In the genomic region with DNA sequence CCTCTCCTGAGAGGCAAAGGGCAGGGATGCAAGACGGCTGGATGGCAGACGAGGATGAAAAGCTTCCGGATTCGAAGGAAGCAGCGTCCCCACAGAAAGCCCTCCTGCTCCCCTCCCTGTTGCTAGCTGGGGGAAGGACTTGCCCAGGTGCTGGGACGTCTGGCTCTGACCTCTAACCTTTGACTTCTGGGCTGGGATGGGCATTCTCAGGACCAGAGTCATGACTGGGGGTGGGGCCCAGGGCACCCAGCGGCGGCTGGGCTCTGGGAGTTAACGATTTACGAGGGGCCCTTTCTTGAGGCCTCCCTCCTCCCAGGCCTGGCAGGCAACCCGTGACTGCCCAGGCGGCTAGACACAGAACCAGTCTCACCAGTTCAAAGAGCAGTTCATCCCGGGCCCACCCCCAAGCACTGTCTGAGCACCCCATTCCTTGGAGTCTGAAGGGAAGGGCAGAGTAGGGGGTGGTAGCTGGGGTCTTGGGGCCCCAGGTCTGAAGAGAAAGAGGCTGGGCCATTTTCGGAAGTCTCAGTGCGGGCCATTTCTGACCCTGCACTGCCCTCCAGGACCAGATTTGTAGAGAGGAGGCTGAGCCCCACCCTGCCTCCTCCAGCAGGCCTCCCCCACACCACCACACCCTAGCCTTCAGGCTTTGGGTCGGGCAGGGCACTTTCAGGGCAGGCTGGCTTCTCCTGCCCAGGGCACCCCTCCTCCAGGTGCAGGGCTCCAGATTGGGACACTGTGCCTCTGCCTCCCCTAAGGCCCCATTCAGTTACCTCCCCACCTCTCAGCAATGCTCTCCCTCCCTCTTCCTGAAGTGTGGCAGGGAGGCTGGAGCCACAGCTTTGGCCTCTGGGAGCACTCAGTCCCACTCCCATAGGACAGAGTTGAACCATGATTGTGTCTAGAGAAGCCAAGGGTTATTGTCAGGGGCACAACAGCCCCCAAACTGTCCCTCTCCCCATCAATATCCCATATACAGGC, we compare ENCODE assay signal across 1 cellular context.
A peak's percentile ranks its signal among the peaks of the same experiment; 100 is the strongest.
TF ChIP-seq lines count a peak whose summit lies in the region.

No MANE protein-coding gene starts in this region.

TF ChIP-seq in HepG2, 621 proteins besides CTCF, POLR2A, EP300 and RAD21 (continued from another document and continues in another):
- TF ChIP-seq, protein P1, sequence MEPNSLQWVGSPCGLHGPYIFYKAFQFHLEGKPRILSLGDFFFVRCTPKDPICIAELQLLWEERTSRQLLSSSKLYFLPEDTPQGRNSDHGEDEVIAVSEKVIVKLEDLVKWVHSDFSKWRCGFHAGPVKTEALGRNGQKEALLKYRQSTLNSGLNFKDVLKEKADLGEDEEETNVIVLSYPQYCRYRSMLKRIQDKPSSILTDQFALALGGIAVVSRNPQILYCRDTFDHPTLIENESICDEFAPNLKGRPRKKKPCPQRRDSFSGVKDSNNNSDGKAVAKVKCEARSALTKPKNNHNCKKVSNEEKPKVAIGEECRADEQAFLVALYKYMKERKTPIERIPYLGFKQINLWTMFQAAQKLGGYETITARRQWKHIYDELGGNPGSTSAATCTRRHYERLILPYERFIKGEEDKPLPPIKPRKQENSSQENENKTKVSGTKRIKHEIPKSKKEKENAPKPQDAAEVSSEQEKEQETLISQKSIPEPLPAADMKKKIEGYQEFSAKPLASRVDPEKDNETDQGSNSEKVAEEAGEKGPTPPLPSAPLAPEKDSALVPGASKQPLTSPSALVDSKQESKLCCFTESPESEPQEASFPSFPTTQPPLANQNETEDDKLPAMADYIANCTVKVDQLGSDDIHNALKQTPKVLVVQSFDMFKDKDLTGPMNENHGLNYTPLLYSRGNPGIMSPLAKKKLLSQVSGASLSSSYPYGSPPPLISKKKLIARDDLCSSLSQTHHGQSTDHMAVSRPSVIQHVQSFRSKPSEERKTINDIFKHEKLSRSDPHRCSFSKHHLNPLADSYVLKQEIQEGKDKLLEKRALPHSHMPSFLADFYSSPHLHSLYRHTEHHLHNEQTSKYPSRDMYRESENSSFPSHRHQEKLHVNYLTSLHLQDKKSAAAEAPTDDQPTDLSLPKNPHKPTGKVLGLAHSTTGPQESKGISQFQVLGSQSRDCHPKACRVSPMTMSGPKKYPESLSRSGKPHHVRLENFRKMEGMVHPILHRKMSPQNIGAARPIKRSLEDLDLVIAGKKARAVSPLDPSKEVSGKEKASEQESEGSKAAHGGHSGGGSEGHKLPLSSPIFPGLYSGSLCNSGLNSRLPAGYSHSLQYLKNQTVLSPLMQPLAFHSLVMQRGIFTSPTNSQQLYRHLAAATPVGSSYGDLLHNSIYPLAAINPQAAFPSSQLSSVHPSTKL (CRISPR knock-in tag; IDR thresholded peaks at IDR 0.05): peak; percentile 79; the same call in 1 of the 2 replicates
- no peak for TF ChIP-seq ELF1 (CRISPR knock-in tag; IDR thresholded peaks at IDR 0.05)
- TF ChIP-seq SMYD3 (CRISPR knock-in tag; IDR thresholded peaks at IDR 0.05): no peak
- no peak for TF ChIP-seq MBNL3 (CRISPR knock-in tag; conservative IDR thresholded peaks at IDR 0.05)
- TF ChIP-seq GFI1 (CRISPR knock-in tag; IDR thresholded peaks at IDR 0.05; ENCODE audit: borderline replicate concordance): peak; percentile 73; the same call in 1 of the 2 replicates
- no peak for TF ChIP-seq ZNF737 (CRISPR knock-in tag; IDR thresholded peaks at IDR 0.05; ENCODE audit: borderline replicate concordance)
- TF ChIP-seq ZFP36L1 (CRISPR knock-in tag; IDR thresholded peaks at IDR 0.05): 0 out of 2 replicates have a peak, but pooled peaks have one; percentile 39
- TF ChIP-seq, protein P2, sequence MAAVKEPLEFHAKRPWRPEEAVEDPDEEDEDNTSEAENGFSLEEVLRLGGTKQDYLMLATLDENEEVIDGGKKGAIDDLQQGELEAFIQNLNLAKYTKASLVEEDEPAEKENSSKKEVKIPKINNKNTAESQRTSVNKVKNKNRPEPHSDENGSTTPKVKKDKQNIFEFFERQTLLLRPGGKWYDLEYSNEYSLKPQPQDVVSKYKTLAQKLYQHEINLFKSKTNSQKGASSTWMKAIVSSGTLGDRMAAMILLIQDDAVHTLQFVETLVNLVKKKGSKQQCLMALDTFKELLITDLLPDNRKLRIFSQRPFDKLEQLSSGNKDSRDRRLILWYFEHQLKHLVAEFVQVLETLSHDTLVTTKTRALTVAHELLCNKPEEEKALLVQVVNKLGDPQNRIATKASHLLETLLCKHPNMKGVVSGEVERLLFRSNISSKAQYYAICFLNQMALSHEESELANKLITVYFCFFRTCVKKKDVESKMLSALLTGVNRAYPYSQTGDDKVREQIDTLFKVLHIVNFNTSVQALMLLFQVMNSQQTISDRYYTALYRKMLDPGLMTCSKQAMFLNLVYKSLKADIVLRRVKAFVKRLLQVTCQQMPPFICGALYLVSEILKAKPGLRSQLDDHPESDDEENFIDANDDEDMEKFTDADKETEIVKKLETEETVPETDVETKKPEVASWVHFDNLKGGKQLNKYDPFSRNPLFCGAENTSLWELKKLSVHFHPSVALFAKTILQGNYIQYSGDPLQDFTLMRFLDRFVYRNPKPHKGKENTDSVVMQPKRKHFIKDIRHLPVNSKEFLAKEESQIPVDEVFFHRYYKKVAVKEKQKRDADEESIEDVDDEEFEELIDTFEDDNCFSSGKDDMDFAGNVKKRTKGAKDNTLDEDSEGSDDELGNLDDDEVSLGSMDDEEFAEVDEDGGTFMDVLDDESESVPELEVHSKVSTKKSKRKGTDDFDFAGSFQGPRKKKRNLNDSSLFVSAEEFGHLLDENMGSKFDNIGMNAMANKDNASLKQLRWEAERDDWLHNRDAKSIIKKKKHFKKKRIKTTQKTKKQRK (IDR thresholded peaks at IDR 0.05; ENCODE audit: low read length): no peak
- no peak for TF ChIP-seq ZNF747 (CRISPR knock-in tag; IDR thresholded peaks at IDR 0.05; ENCODE audit: borderline replicate concordance)
- no peak for TF ChIP-seq TBL1XR1 (IDR thresholded peaks at IDR 0.05; ENCODE audit: borderline replicate concordance, low read length, partially characterized antibody)
- no peak for TF ChIP-seq ZSCAN30 (CRISPR knock-in tag; IDR thresholded peaks at IDR 0.05)
- TF ChIP-seq ZSCAN20 (CRISPR knock-in tag; IDR thresholded peaks at IDR 0.05; ENCODE audit: borderline replicate concordance): no peak
- TF ChIP-seq, protein P3, sequence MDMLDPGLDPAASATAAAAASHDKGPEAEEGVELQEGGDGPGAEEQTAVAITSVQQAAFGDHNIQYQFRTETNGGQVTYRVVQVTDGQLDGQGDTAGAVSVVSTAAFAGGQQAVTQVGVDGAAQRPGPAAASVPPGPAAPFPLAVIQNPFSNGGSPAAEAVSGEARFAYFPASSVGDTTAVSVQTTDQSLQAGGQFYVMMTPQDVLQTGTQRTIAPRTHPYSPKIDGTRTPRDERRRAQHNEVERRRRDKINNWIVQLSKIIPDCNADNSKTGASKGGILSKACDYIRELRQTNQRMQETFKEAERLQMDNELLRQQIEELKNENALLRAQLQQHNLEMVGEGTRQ (IDR thresholded peaks at IDR 0.05; ENCODE audit: low read depth, low read length): no peak
- TF ChIP-seq, protein P3 (CRISPR knock-in tag; IDR thresholded peaks at IDR 0.05; ENCODE audit: borderline replicate concordance): 0 out of 2 replicates have a peak, but pooled peaks have one; percentile 48
- TF ChIP-seq, protein P4, sequence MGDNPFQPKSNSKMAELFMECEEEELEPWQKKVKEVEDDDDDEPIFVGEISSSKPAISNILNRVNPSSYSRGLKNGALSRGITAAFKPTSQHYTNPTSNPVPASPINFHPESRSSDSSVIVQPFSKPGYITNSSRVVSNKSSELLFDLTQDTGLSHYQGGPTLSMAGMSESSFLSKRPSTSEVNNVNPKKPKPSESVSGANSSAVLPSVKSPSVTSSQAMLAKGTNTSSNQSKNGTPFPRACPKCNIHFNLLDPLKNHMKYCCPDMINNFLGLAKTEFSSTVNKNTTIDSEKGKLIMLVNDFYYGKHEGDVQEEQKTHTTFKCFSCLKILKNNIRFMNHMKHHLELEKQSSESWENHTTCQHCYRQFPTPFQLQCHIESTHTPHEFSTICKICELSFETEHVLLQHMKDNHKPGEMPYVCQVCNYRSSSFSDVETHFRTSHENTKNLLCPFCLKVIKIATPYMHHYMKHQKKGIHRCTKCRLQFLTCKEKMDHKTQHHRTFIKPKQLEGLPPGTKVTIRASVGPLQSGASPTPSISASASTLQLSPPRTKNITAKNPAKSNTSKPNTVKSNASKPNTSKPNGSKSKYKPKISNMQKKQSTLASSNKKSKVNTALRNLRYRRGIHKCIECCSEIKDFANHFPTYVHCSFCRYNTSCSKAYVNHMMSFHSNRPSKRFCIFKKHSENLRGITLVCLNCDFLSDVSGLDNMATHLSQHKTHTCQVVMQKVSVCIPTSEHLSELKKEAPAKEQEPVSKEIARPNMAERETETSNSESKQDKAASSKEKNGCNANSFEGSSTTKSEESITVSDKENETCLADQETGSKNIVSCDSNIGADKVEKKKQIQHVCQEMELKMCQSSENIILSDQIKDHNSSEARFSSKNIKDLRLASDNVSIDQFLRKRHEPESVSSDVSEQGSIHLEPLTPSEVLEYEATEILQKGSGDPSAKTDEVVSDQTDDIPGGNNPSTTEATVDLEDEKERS (CRISPR knock-in tag; IDR thresholded peaks at IDR 0.05): no peak
- no peak for TF ChIP-seq AHR (CRISPR knock-in tag; IDR thresholded peaks at IDR 0.05)
- TF ChIP-seq, protein P5, sequence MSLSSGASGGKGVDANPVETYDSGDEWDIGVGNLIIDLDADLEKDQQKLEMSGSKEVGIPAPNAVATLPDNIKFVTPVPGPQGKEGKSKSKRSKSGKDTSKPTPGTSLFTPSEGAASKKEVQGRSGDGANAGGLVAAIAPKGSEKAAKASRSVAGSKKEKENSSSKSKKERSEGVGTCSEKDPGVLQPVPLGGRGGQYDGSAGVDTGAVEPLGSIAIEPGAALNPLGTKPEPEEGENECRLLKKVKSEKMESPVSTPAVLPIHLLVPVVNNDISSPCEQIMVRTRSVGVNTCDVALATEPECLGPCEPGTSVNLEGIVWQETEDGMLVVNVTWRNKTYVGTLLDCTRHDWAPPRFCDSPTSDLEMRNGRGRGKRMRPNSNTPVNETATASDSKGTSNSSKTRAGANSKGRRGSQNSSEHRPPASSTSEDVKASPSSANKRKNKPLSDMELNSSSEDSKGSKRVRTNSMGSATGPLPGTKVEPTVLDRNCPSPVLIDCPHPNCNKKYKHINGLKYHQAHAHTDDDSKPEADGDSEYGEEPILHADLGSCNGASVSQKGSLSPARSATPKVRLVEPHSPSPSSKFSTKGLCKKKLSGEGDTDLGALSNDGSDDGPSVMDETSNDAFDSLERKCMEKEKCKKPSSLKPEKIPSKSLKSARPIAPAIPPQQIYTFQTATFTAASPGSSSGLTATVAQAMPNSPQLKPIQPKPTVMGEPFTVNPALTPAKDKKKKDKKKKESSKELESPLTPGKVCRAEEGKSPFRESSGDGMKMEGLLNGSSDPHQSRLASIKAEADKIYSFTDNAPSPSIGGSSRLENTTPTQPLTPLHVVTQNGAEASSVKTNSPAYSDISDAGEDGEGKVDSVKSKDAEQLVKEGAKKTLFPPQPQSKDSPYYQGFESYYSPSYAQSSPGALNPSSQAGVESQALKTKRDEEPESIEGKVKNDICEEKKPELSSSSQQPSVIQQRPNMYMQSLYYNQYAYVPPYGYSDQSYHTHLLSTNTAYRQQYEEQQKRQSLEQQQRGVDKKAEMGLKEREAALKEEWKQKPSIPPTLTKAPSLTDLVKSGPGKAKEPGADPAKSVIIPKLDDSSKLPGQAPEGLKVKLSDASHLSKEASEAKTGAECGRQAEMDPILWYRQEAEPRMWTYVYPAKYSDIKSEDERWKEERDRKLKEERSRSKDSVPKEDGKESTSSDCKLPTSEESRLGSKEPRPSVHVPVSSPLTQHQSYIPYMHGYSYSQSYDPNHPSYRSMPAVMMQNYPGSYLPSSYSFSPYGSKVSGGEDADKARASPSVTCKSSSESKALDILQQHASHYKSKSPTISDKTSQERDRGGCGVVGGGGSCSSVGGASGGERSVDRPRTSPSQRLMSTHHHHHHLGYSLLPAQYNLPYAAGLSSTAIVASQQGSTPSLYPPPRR (CRISPR knock-in tag; IDR thresholded peaks at IDR 0.05; ENCODE audit: borderline replicate concordance): peak; percentile 32; the same call in 1 of the 2 replicates
- no peak for TF ChIP-seq KLF9 (CRISPR knock-in tag; IDR thresholded peaks at IDR 0.05; ENCODE audit: low read depth)
- no peak for TF ChIP-seq MBD4 (IDR thresholded peaks at IDR 0.05; ENCODE audit: borderline replicate concordance, low read length)
- TF ChIP-seq, protein P6, sequence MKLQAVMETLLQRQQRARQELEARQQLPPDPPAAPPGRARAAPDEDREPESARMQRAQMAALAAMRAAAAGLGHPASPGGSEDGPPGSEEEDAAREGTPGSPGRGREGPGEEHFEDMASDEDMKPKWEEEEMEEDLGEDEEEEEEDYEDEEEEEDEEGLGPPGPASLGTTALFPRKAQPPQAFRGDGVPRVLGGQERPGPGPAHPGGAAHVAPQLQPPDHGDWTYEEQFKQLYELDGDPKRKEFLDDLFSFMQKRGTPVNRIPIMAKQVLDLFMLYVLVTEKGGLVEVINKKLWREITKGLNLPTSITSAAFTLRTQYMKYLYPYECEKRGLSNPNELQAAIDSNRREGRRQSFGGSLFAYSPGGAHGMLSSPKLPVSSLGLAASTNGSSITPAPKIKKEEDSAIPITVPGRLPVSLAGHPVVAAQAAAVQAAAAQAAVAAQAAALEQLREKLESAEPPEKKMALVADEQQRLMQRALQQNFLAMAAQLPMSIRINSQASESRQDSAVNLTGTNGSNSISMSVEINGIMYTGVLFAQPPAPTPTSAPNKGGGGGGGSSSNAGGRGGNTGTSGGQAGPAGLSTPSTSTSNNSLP (IDR thresholded peaks at IDR 0.05; ENCODE audit: low read depth, low read length): no peak
- peak; percentile 63 for TF ChIP-seq ZFY (CRISPR knock-in tag; IDR thresholded peaks at IDR 0.05)
